ENCODE assay signal across 12 cellular contexts in the genomic region with DNA sequence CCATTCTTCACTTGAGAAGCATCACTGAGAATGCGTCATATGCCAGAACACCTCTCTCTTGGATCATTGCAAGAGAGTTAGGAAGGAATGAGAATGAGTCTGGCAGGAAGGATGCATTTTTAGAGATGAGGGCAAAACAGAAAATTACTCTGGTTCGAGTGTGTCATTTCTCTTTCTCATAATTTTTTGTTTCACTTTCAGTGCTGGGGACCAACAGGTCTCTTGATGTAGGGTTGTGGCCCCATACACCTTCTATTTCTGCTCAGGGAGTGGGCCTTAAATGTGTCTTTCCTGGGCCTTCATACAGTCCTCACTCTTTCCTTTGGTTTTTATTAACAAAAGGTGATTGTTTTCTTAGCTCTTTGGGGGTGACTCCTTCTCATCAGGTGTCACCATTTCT.
DNase-seq lines count a peak whose midpoint lies in the region; ATAC-seq and TF ChIP-seq lines count a peak whose summit lies in the region.
"Had no signal": no experiment of that assay in that cellular context is flagged by ENCODE, and none has a peak within 500 bp of the region (broad histone marks: within the 10 kb centered on the region; RNA-seq: fewer than 3 reads in every experiment).

No MANE protein-coding gene starts in this region.

- H3K27me3 ChIP-seq in sigmoid colon, result no peaks in the 10 kb centered on the region
- H3K27me3 ChIP-seq: neural progenitor cell had no signal

- 70 to 78% methylated on average over 2 of the region's 2 CpGs for WGBS in sigmoid colon, 2 donors

- H3K9me3 ChIP-seq in sigmoid colon, result no peaks in the 10 kb centered on the region

- no peak for TF ChIP-seq POLR2A in sigmoid colon (IDR thresholded peaks at IDR 0.05)

- H3K4me3 Mint-ChIP-seq in activated T-helper 2 cell treated with anti-CD3 and anti-CD28 coated beads, Interferon-gamma antibody, Interleukin-2, Interleukin-4, amounts not matched to agents 10 μg/mL and 5 μg/mL and 100 μg/mL, durations not matched to agents 14 hours and 24 hours and 36 hours (ENCODE audit: low read depth), result peak overlapping the region; percentile 52
- H3K4me3 Mint-ChIP-seq in progenitor cell of endocrine pancreas (ENCODE audit: low read depth), result no peak overlapping the region
- H3K4me3 Mint-ChIP-seq: neural progenitor cell had no signal

- no peaks in the 10 kb centered on the region for H3K9me3 Mint-ChIP-seq in activated T-helper 2 cell treated with anti-CD3 and anti-CD28 coated beads, Interferon-gamma antibody, Interleukin-2, Interleukin-4, amounts not matched to agents 10 μg/mL and 5 μg/mL and 100 μg/mL, durations not matched to agents 14 hours and 24 hours and 36 hours
- H3K9me3 Mint-ChIP-seq in progenitor cell of endocrine pancreas (ENCODE audit: low read depth), result no peaks in the 10 kb centered on the region
- H3K9me3 Mint-ChIP-seq: neural progenitor cell had no signal

- peak; percentile 60 for DNase-seq in GM13977 (ENCODE audit: low spot score)
- DNase-seq in activated T-helper 2 cell treated with anti-CD3 and anti-CD28 coated beads, Interferon-gamma antibody, Interleukin-2, Interleukin-4, amounts not matched to agents 10 μg/mL and 5 μg/mL and 100 μg/mL, durations not matched to agents 14 hours and 24 hours and 36 hours (ENCODE audit: low spot score), result no peak
- no peak for DNase-seq in cerebellar cortex (ENCODE audit: low spot score)
- no peak for DNase-seq in Right ventricle myocardium inferior (ENCODE audit: missing footprints)
- no peak for DNase-seq in progenitor cell of endocrine pancreas (ENCODE audit: low spot score, unreplicated experiment)
- no peak for DNase-seq in sigmoid colon
- DNase-seq: central memory CD4-positive, alpha-beta T cell; NCI-H510A had no signal

- TF ChIP-seq CTCF in GM13977 (IDR thresholded peaks at IDR 0.05; ENCODE audit: extremely low read depth, insufficient read depth, missing control alignments), result no peak
- no peak for TF ChIP-seq CTCF in progenitor cell of endocrine pancreas (IDR thresholded peaks at IDR 0.05; ENCODE audit: unreplicated experiment)
- TF ChIP-seq CTCF in sigmoid colon (IDR thresholded peaks at IDR 0.05), result no peak

- no peaks in the 10 kb centered on the region for H3K4me1 ChIP-seq in sigmoid colon

- H3K36me3 ChIP-seq in sigmoid colon, result no peaks in the 10 kb centered on the region
- H3K36me3 ChIP-seq: neural progenitor cell had no signal

- in situ Hi-C loops in GM13977 (cut with MboI; ENCODE audit: low pct_unique_long_range_greater_than_20kb, low sequenced_read_pairs, unreplicated experiment), result loop anchor here (25.0 kb wide), 1 partner anchor 861 kb away; no protein-coding TSS in a partner anchor

- no peak overlapping the region for H3K27ac ChIP-seq in sigmoid colon
- H3K27ac ChIP-seq: neural progenitor cell, VCaP had no signal

- ATAC-seq in GM19397 (IDR thresholded peaks at IDR 0.05; ENCODE audit: unreplicated experiment), result peak; percentile 76
- peak; percentile 87 for ATAC-seq in HG03039 (IDR thresholded peaks at IDR 0.05; ENCODE audit: unreplicated experiment)
- no peak for ATAC-seq in Right ventricle myocardium inferior

- H3K27me3 Mint-ChIP-seq in activated T-helper 2 cell treated with anti-CD3 and anti-CD28 coated beads, Interferon-gamma antibody, Interleukin-2, Interleukin-4, amounts not matched to agents 10 μg/mL and 5 μg/mL and 100 μg/mL, durations not matched to agents 14 hours and 24 hours and 36 hours (ENCODE audit: low read depth), result no peaks in the 10 kb centered on the region
- H3K27me3 Mint-ChIP-seq in progenitor cell of endocrine pancreas, result no peaks in the 10 kb centered on the region

- no peak for TF ChIP-seq EP300 in sigmoid colon (IDR thresholded peaks at IDR 0.05)

- H3K4me3 ChIP-seq in sigmoid colon, result no peak overlapping the region
- H3K4me3 ChIP-seq: neural progenitor cell had no signal

- peak overlapping the region; percentile 95 for H3K27ac Mint-ChIP-seq in activated T-helper 2 cell treated with anti-CD3 and anti-CD28 coated beads, Interferon-gamma antibody, Interleukin-2, Interleukin-4, amounts not matched to agents 10 μg/mL and 5 μg/mL and 100 μg/mL, durations not matched to agents 14 hours and 24 hours and 36 hours
- no peak overlapping the region for H3K27ac Mint-ChIP-seq in progenitor cell of endocrine pancreas
- H3K27ac Mint-ChIP-seq: neural progenitor cell had no signal

- H3K36me3 Mint-ChIP-seq in activated T-helper 2 cell treated with anti-CD3 and anti-CD28 coated beads, Interferon-gamma antibody, Interleukin-2, Interleukin-4, amounts not matched to agents 10 μg/mL and 5 μg/mL and 100 μg/mL, durations not matched to agents 14 hours and 24 hours and 36 hours (ENCODE audit: low read depth), result peaks cover 18% of the 10 kb centered on the region
- H3K36me3 Mint-ChIP-seq in progenitor cell of endocrine pancreas (ENCODE audit: insufficient read depth), result peaks cover 1% of the 10 kb centered on the region
- H3K36me3 Mint-ChIP-seq: neural progenitor cell had no signal

- peaks cover 48% of the 10 kb centered on the region for H3K4me1 Mint-ChIP-seq in activated T-helper 2 cell treated with anti-CD3 and anti-CD28 coated beads, Interferon-gamma antibody, Interleukin-2, Interleukin-4, amounts not matched to agents 10 μg/mL and 5 μg/mL and 100 μg/mL, durations not matched to agents 14 hours and 24 hours and 36 hours (ENCODE audit: low read depth)
- H3K4me1 Mint-ChIP-seq in progenitor cell of endocrine pancreas (ENCODE audit: low read depth), result peaks cover 3% of the 10 kb centered on the region

- intact Hi-C loops in activated T-helper 2 cell treated with anti-CD3 and anti-CD28 coated beads, Interferon-gamma antibody, Interleukin-2, Interleukin-4, amounts not matched to agents 10 μg/mL and 5 μg/mL and 100 μg/mL, durations not matched to agents 14 hours and 24 hours and 36 hours (cut with micrococcal nuclease), result loop anchor here (1.0 to 10.0 kb wide), 6 partner anchors 45 to 726 kb away; no protein-coding TSS in a partner anchor
- intact Hi-C loops in Right ventricle myocardium inferior (cut with DNase I), result loop anchor here (10.0 kb wide), 1 partner anchor 724 kb away; no protein-coding TSS in a partner anchor
- intact Hi-C loops in sigmoid colon (cut with DNase I), result no loop called here
